1 cellular context compared by ENCODE assay signal in genomic region chr1:206479164-206480125, GRCh38.
TF ChIP-seq lines count a peak whose summit lies in the region.

No MANE protein-coding gene starts in this region.

TF ChIP-seq in K562, 482 proteins besides CTCF, POLR2A, EP300 and RAD21 (continued from another document):
- TF ChIP-seq, protein P1, sequence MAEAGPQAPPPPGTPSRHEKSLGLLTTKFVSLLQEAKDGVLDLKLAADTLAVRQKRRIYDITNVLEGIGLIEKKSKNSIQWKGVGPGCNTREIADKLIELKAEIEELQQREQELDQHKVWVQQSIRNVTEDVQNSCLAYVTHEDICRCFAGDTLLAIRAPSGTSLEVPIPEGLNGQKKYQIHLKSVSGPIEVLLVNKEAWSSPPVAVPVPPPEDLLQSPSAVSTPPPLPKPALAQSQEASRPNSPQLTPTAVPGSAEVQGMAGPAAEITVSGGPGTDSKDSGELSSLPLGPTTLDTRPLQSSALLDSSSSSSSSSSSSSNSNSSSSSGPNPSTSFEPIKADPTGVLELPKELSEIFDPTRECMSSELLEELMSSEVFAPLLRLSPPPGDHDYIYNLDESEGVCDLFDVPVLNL (CRISPR knock-in tag; IDR thresholded peaks at IDR 0.05; ENCODE audit: low read depth): no peak
- TF ChIP-seq, protein P2, sequence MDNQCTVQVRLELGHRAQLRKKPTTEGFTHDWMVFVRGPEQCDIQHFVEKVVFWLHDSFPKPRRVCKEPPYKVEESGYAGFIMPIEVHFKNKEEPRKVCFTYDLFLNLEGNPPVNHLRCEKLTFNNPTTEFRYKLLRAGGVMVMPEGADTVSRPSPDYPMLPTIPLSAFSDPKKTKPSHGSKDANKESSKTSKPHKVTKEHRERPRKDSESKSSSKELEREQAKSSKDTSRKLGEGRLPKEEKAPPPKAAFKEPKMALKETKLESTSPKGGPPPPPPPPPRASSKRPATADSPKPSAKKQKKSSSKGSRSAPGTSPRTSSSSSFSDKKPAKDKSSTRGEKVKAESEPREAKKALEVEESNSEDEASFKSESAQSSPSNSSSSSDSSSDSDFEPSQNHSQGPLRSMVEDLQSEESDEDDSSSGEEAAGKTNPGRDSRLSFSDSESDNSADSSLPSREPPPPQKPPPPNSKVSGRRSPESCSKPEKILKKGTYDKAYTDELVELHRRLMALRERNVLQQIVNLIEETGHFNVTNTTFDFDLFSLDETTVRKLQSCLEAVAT (IDR thresholded peaks at IDR 0.05): 0 out of 4 replicates have a peak, but pooled peaks of 1 of the 2 experiments have one; percentile 27
- TF ChIP-seq DEAF1 (CRISPR knock-in tag; IDR thresholded peaks at IDR 0.05): peak; percentile 82
- TF ChIP-seq CC2D1A (IDR thresholded peaks at IDR 0.05): peak; percentile 57; the same call in 1 of the 2 replicates
- TF ChIP-seq CHCHD3 (CRISPR knock-in tag; IDR thresholded peaks at IDR 0.05): no peak
- TF ChIP-seq JUND (IDR thresholded peaks at IDR 0.05; ENCODE audit: borderline replicate concordance, low read depth, low read length): 0 out of 2 replicates have a peak, but pooled peaks have one; percentile 9
- TF ChIP-seq JUND (tag; IDR thresholded peaks at IDR 0.05; ENCODE audit: borderline replicate concordance, low read depth, low read length): no peak
- TF ChIP-seq MAZ (CRISPR knock-in tag; conservative IDR thresholded peaks at IDR 0.05 in 1 of 2, IDR thresholded peaks at IDR 0.05 in 1 of 2): 0 out of 4 replicates have a peak, but pooled peaks of 1 of the 2 experiments have one; percentile 21
- TF ChIP-seq FOXP4 (CRISPR knock-in tag; IDR thresholded peaks at IDR 0.05; ENCODE audit: borderline replicate concordance): 0 out of 2 replicates have a peak, but pooled peaks have one; percentile 47
- TF ChIP-seq ETV1 (tag; conservative IDR thresholded peaks at IDR 0.05; ENCODE audit: low read depth): no peak
- 0 out of 2 replicates have a peak, but pooled peaks have one; percentile 40 for TF ChIP-seq ELF4 (CRISPR knock-in tag; IDR thresholded peaks at IDR 0.05)
- peak; percentile 41; the same call in 1 of the 2 replicates for TF ChIP-seq MYNN (IDR thresholded peaks at IDR 0.05)
- no peak for TF ChIP-seq MYNN (CRISPR knock-in tag; IDR thresholded peaks at IDR 0.05)
- TF ChIP-seq, protein P3, sequence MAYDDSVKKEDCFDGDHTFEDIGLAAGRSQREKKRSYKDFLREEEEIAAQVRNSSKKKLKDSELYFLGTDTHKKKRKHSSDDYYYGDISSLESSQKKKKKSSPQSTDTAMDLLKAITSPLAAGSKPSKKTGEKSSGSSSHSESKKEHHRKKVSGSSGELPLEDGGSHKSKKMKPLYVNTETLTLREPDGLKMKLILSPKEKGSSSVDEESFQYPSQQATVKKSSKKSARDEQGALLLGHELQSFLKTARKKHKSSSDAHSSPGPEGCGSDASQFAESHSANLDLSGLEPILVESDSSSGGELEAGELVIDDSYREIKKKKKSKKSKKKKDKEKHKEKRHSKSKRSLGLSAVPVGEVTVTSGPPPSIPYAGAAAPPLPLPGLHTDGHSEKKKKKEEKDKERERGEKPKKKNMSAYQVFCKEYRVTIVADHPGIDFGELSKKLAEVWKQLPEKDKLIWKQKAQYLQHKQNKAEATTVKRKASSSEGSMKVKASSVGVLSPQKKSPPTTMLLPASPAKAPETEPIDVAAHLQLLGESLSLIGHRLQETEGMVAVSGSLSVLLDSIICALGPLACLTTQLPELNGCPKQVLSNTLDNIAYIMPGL (CRISPR knock-in tag; IDR thresholded peaks at IDR 0.05): no peak
- peak; percentile 86 for TF ChIP-seq SMC3 (conservative IDR thresholded peaks at IDR 0.05; ENCODE audit: insufficient read depth, low read depth, low read length)
- TF ChIP-seq, protein P4, sequence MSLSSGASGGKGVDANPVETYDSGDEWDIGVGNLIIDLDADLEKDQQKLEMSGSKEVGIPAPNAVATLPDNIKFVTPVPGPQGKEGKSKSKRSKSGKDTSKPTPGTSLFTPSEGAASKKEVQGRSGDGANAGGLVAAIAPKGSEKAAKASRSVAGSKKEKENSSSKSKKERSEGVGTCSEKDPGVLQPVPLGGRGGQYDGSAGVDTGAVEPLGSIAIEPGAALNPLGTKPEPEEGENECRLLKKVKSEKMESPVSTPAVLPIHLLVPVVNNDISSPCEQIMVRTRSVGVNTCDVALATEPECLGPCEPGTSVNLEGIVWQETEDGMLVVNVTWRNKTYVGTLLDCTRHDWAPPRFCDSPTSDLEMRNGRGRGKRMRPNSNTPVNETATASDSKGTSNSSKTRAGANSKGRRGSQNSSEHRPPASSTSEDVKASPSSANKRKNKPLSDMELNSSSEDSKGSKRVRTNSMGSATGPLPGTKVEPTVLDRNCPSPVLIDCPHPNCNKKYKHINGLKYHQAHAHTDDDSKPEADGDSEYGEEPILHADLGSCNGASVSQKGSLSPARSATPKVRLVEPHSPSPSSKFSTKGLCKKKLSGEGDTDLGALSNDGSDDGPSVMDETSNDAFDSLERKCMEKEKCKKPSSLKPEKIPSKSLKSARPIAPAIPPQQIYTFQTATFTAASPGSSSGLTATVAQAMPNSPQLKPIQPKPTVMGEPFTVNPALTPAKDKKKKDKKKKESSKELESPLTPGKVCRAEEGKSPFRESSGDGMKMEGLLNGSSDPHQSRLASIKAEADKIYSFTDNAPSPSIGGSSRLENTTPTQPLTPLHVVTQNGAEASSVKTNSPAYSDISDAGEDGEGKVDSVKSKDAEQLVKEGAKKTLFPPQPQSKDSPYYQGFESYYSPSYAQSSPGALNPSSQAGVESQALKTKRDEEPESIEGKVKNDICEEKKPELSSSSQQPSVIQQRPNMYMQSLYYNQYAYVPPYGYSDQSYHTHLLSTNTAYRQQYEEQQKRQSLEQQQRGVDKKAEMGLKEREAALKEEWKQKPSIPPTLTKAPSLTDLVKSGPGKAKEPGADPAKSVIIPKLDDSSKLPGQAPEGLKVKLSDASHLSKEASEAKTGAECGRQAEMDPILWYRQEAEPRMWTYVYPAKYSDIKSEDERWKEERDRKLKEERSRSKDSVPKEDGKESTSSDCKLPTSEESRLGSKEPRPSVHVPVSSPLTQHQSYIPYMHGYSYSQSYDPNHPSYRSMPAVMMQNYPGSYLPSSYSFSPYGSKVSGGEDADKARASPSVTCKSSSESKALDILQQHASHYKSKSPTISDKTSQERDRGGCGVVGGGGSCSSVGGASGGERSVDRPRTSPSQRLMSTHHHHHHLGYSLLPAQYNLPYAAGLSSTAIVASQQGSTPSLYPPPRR (CRISPR knock-in tag; IDR thresholded peaks at IDR 0.05; ENCODE audit: borderline replicate concordance): no peak
- TF ChIP-seq FOXK1 (CRISPR knock-in tag; IDR thresholded peaks at IDR 0.05; ENCODE audit: borderline replicate concordance): peak; percentile 56; the same call in 1 of the 2 replicates
